12 cellular contexts compared by ENCODE assay signal in the genomic region with DNA sequence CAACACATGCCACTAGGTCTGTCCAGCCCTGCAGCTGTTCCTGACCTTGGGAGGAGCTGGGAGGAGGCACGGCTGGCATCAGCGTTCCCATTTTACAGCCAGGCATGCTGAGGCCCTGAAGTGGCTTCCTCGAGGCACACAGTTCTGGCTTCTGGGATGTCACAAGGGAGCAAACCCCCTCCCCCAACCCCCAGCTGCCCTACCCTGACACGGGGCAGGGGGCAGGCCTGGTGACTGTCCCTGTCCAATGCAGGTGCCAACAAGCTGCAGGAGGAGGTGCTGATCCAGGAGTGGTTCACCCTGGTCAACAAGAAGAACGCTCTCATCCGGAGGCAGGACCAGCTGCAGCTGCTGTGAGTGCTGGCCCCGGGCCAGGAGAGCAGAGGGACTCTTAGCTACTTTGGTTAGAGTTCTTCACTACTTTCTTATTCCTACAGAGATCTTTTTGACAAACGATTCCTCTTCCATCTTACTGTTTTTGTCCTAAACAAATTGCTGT. TPM values are rescaled to one million over a fixed set of nuclear protein-coding genes. Genes with fewer than 3 reads are reported as not detected.
DNase-seq lines count a peak whose midpoint lies in the region; ATAC-seq and TF ChIP-seq lines count a peak whose summit lies in the region.
"Had no signal": no experiment of that assay in that cellular context is flagged by ENCODE, and none has a peak within 500 bp of the region (broad histone marks: within the 10 kb centered on the region; RNA-seq: fewer than 3 reads in every experiment).

No MANE protein-coding gene starts in this region.

- no peak for DNase-seq in activated naive CD4-positive, alpha-beta T cell treated with anti-CD3 and anti-CD28 coated beads, Interleukin-2, amount 10 ng/mL, durations not matched to agents 7 days and 5 days
- DNase-seq in activated naive CD4-positive, alpha-beta T cell treated with Interleukin-2 at 50 U/mL for 16 hours: no peak
- DNase-seq in NCI-H510A treated with DMSO at 0.1 percent for 48 hours (lab: John Stamatoyannopoulos, UW) (peak; percentile 77), fibroblast of villous mesenchyme (ENCODE audit: low read depth) (peak; percentile 26), tibial artery (no peak), HK-2 (ENCODE audit: unreplicated experiment) (no peak), iPS-NIHi7 (ENCODE audit: extremely low spot score) (no peak)
- DNase-seq: activated gamma-delta T cell treated with Interleukin-2 at 50 U/mL for 16 hours, mammary epithelial cell, MM.1S, WERI-Rb-1 had no signal

- H3K27ac ChIP-seq in tibial artery: peak overlapping the region; percentile 3 to 24
- H3K27ac ChIP-seq: WERI-Rb-1 had no signal

- no peaks in the 10 kb centered on the region for H3K9me3 ChIP-seq in tibial artery

- peaks cover 0 to 53% (median 47%) of the 10 kb centered on the region in 4 donors for H3K4me1 ChIP-seq in tibial artery

- H3K27me3 ChIP-seq in tibial artery: no peaks in the 10 kb centered on the region

- H3K9me3 Mint-ChIP-seq in activated naive CD4-positive, alpha-beta T cell treated with anti-CD3 and anti-CD28 coated beads, Interleukin-2, amount 10 ng/mL, durations not matched to agents 7 days and 5 days: no peaks in the 10 kb centered on the region

- H3K27me3 Mint-ChIP-seq in activated naive CD4-positive, alpha-beta T cell treated with anti-CD3 and anti-CD28 coated beads, Interleukin-2, amount 10 ng/mL, durations not matched to agents 7 days and 5 days: no peaks in the 10 kb centered on the region

- intact Hi-C loops in tibial artery (cut with DNase I; ENCODE audit: low total_unique reads): no loop called here

- ATAC-seq in HG03378 (IDR thresholded peaks at IDR 0.05; ENCODE audit: unreplicated experiment): no peak

- peaks cover 47% of the 10 kb centered on the region for H3K4me1 Mint-ChIP-seq in activated naive CD4-positive, alpha-beta T cell treated with anti-CD3 and anti-CD28 coated beads, Interleukin-2, amount 10 ng/mL, durations not matched to agents 7 days and 5 days

- H3K36me3 Mint-ChIP-seq in activated naive CD4-positive, alpha-beta T cell treated with anti-CD3 and anti-CD28 coated beads, Interleukin-2, amount 10 ng/mL, durations not matched to agents 7 days and 5 days: peaks cover 18% of the 10 kb centered on the region

- no peak overlapping the region for H3K4me3 Mint-ChIP-seq in activated naive CD4-positive, alpha-beta T cell treated with anti-CD3 and anti-CD28 coated beads, Interleukin-2, amount 10 ng/mL, durations not matched to agents 7 days and 5 days

- H3K4me3 ChIP-seq in fibroblast of villous mesenchyme (ENCODE audit: low read depth, low read length) (no peak overlapping the region), tibial artery (no peak overlapping the region)

- TF ChIP-seq CTCF in fibroblast of villous mesenchyme (IDR thresholded peaks at IDR 0.05; ENCODE audit: insufficient read depth, low read depth, low read length) (no peak), tibial artery (IDR thresholded peaks at IDR 0.05) (no peak)

- CTCF ChIA-PET in activated naive CD4-positive, alpha-beta T cell treated with anti-CD3 and anti-CD28 coated beads, Interleukin-2, amount 10 ng/mL, durations not matched to agents 7 days and 5 days (lab: Charles Lee): interaction anchor here (1.3 to 5.8 kb wide), 4 partner anchors 14 to 49 kb away, joined by 3 to 60 read pairs (median 26); partner anchors contain the start of gene EHBP1L1

- H3K27ac Mint-ChIP-seq in activated naive CD4-positive, alpha-beta T cell treated with anti-CD3 and anti-CD28 coated beads, Interleukin-2, amount 10 ng/mL, durations not matched to agents 7 days and 5 days: peak overlapping the region; percentile 42

- H3K36me3 ChIP-seq in tibial artery: peaks cover 39 to 64% (median 56%) of the 10 kb centered on the region in 3 donors

RNA-seq across cellular contexts. Expression of gene KCNK7, which starts 5.3 kb away (rescaled TPM):
- total RNA-seq in fibroblast of villous mesenchyme: under 0.01 TPM in 1 of 2 replicates, not detected in the other

RNA-seq across cellular contexts. Expression of gene EHBP1L1, which starts 14.4 kb away (rescaled TPM):
- total RNA-seq in fibroblast of villous mesenchyme: 33.7 and 47.7 TPM in 2 replicates

RNA-seq across cellular contexts. Expression of gene FAM89B, which starts 18.0 kb away (rescaled TPM):
- 19.0 and 27.4 TPM in 2 replicates for total RNA-seq in fibroblast of villous mesenchyme

RNA-seq across cellular contexts. Expression of gene ZNRD2, which starts 20.0 kb away (rescaled TPM):
- 31.1 and 49.6 TPM in 2 replicates for total RNA-seq in fibroblast of villous mesenchyme

RNA-seq across cellular contexts. Expression of gene MAP3K11, which starts 23.7 kb away (rescaled TPM):
- total RNA-seq in fibroblast of villous mesenchyme: 28.9 and 29.3 TPM in 2 replicates

Comparison
In these comparisons a context has a peak if more than half of its experiments do, and no peak if none do; other contexts are left out.
1. DNase-seq: peak in NCI-H510A treated with DMSO at 0.1 percent for 48 hours (single experiment) and fibroblast of villous mesenchyme (single experiment); none in activated naive CD4-positive, alpha-beta T cell treated with anti-CD3 and anti-CD28 coated beads, Interleukin-2, amount 10 ng/mL, durations not matched to agents 7 days and 5 days (single experiment), activated naive CD4-positive, alpha-beta T cell treated with Interleukin-2 at 50 U/mL for 16 hours (single experiment), tibial artery (0 of 2), HK-2 (single experiment) and iPS-NIHi7 (single experiment).